In genomic region chr20:4607287-4607713, GRCh38 we compare ENCODE assay signal across 1 cellular context.
TF ChIP-seq lines count a peak whose summit lies in the region.

No MANE protein-coding gene starts in this region.

TF ChIP-seq in HepG2, 621 proteins besides CTCF, POLR2A, EP300 and RAD21 (continued from another document and continues in another):
- no peak for TF ChIP-seq ZBTB37 (CRISPR knock-in tag; IDR thresholded peaks at IDR 0.05)
- no peak for TF ChIP-seq ZNF549 (CRISPR knock-in tag; IDR thresholded peaks at IDR 0.05)
- TF ChIP-seq ATF4 (CRISPR knock-in tag; IDR thresholded peaks at IDR 0.05) = no peak
- TF ChIP-seq ZNF451 (CRISPR knock-in tag; IDR thresholded peaks at IDR 0.05) = no peak
- no peak for TF ChIP-seq ZNF292 (CRISPR knock-in tag; IDR thresholded peaks at IDR 0.05; ENCODE audit: borderline replicate concordance, low read depth)
- no peak for TF ChIP-seq GRHL1 (CRISPR knock-in tag; conservative IDR thresholded peaks at IDR 0.05)
- TF ChIP-seq REL (CRISPR knock-in tag; conservative IDR thresholded peaks at IDR 0.05) = no peak
- no peak for TF ChIP-seq ZNF550 (CRISPR knock-in tag; IDR thresholded peaks at IDR 0.05; ENCODE audit: borderline replicate concordance)
- no peak for TF ChIP-seq ATM (IDR thresholded peaks at IDR 0.05; ENCODE audit: borderline replicate concordance)
- TF ChIP-seq ZNF850 (CRISPR knock-in tag; conservative IDR thresholded peaks at IDR 0.05) = no peak
- no peak for TF ChIP-seq MATR3 (CRISPR knock-in tag; IDR thresholded peaks at IDR 0.05)
- no peak for TF ChIP-seq ZKSCAN5 (CRISPR knock-in tag; IDR thresholded peaks at IDR 0.05)
- TF ChIP-seq PRDM4 (CRISPR knock-in tag; IDR thresholded peaks at IDR 0.05; ENCODE audit: borderline replicate concordance) = no peak
- TF ChIP-seq RCOR2 (CRISPR knock-in tag; IDR thresholded peaks at IDR 0.05) = no peak
- TF ChIP-seq GPN1 (CRISPR knock-in tag; IDR thresholded peaks at IDR 0.05; ENCODE audit: borderline replicate concordance) = no peak
- 0 out of 2 replicates have a peak, but pooled peaks have one; percentile 21 for TF ChIP-seq ZBED4 (CRISPR knock-in tag; IDR thresholded peaks at IDR 0.05; ENCODE audit: borderline replicate concordance)
- TF ChIP-seq AKAP8 (CRISPR knock-in tag; IDR thresholded peaks at IDR 0.05) = no peak
- TF ChIP-seq U2AF2 (IDR thresholded peaks at IDR 0.05; ENCODE audit: low read depth, low read length) = no peak
- TF ChIP-seq ZNF569 (CRISPR knock-in tag; IDR thresholded peaks at IDR 0.05; ENCODE audit: borderline replicate concordance) = no peak
- no peak for TF ChIP-seq AGO2 (optimal IDR thresholded peaks at IDR 0.05; ENCODE audit: low read depth, low read length)
- peak; percentile 41; the same call in 1 of the 2 replicates for TF ChIP-seq KDM4B (CRISPR knock-in tag; IDR thresholded peaks at IDR 0.05)
- TF ChIP-seq NBN (conservative IDR thresholded peaks at IDR 0.05) = no peak
- TF ChIP-seq ZNF7 (CRISPR knock-in tag; IDR thresholded peaks at IDR 0.05) = no peak
- TF ChIP-seq RFX3 (CRISPR knock-in tag; IDR thresholded peaks at IDR 0.05) = no peak
- no peak for TF ChIP-seq DZIP1 (CRISPR knock-in tag; IDR thresholded peaks at IDR 0.05)
- no peak for TF ChIP-seq ZNF598 (CRISPR knock-in tag; IDR thresholded peaks at IDR 0.05; ENCODE audit: borderline replicate concordance)
- TF ChIP-seq MEIS2 (CRISPR knock-in tag; IDR thresholded peaks at IDR 0.05) = no peak
- TF ChIP-seq ATF3 (CRISPR knock-in tag; IDR thresholded peaks at IDR 0.05) = no peak
- no peak for TF ChIP-seq ZNF414 (CRISPR knock-in tag; IDR thresholded peaks at IDR 0.05)
- TF ChIP-seq ZNF772 (CRISPR knock-in tag; IDR thresholded peaks at IDR 0.05) = peak; percentile 50; the same call in 1 of the 2 replicates
- no peak for TF ChIP-seq BATF2 (CRISPR knock-in tag; IDR thresholded peaks at IDR 0.05)
- TF ChIP-seq TOE1 (CRISPR knock-in tag; IDR thresholded peaks at IDR 0.05) = no peak
- TF ChIP-seq FOSL2 (CRISPR knock-in tag; IDR thresholded peaks at IDR 0.05) = no peak; the same call in 1 of the 2 replicates
- no peak for TF ChIP-seq SP1 (IDR thresholded peaks at IDR 0.05)
- no peak for TF ChIP-seq SP1 (CRISPR knock-in tag; IDR thresholded peaks at IDR 0.05)
- TF ChIP-seq THRA (CRISPR knock-in tag; IDR thresholded peaks at IDR 0.05; ENCODE audit: borderline replicate concordance) = 0 out of 2 replicates have a peak, but pooled peaks have one; percentile 43
- no peak for TF ChIP-seq ATRX (CRISPR knock-in tag; IDR thresholded peaks at IDR 0.05; ENCODE audit: borderline replicate concordance)
- no peak for TF ChIP-seq TSC22D2 (CRISPR knock-in tag; IDR thresholded peaks at IDR 0.05; ENCODE audit: borderline replicate concordance)
- no peak for TF ChIP-seq ZNF609 (CRISPR knock-in tag; IDR thresholded peaks at IDR 0.05; ENCODE audit: borderline replicate concordance)
- TF ChIP-seq WIZ (CRISPR knock-in tag; IDR thresholded peaks at IDR 0.05) = no peak
